13 cellular contexts compared by ENCODE assay signal in genomic region chr3:52226229-52226817, GRCh38. TPM values are rescaled to one million over a fixed set of nuclear protein-coding genes. Genes with fewer than 3 reads are reported as not detected.
A peak's percentile ranks its signal among the peaks of the same experiment; 100 is the strongest.
DNase-seq lines count a peak whose midpoint lies in the region; ATAC-seq, FAIRE-seq and TF ChIP-seq lines count a peak whose summit lies in the region.
"Had no signal": no experiment of that assay in that cellular context is flagged by ENCODE, and none has a peak within 500 bp of the region (broad histone marks: within the 10 kb centered on the region; RNA-seq: fewer than 3 reads in every experiment).

No MANE protein-coding gene starts in this region.

- H3K36me3 ChIP-seq in Caco-2 (ENCODE audit: control insufficient read depth, insufficient read depth, low read length) (peaks cover 2% of the 10 kb centered on the region; the same call in 1 of the 2 replicates), H1 (ENCODE audit: control insufficient read depth in 2 of 4, insufficient read depth in 4 of 4, low read length in 3 of 4) (peaks cover 5 to 17% (median 11%) of the 10 kb centered on the region in 4 experiments; a peak in 5 of 8 replicates), kidney (ENCODE audit: control insufficient read depth in 1 of 2, insufficient read depth in 2 of 2, low read length in 2 of 2) (peaks cover 14 to 19% of the 10 kb centered on the region in 2 donors)
- H3K36me3 ChIP-seq: SJCRH30, uterus had no signal

- peaks cover 6 to 8% of the 10 kb centered on the region in 2 experiments for H4K20me1 ChIP-seq in H1 (replicated peaks in 1 of 2; ENCODE audit: control insufficient read depth in 1 of 2, insufficient read depth in 2 of 2, low read length in 2 of 2)

- H3K4me2 ChIP-seq in H1 (ENCODE audit: insufficient read depth in 1 of 2, low read depth in 2 of 2, low read length in 2 of 2) = no peak overlapping the region

- H3K18ac ChIP-seq in H1 (ENCODE audit: extremely low read depth, low read length) = no peak overlapping the region

- H2BK15ac ChIP-seq in H1 (ENCODE audit: low read length) = no peak overlapping the region

- intact Hi-C loops in Caco-2 (cut with micrococcal nuclease; ENCODE audit: unreplicated experiment) (no loop called here), kidney (cut with DNase I) (loop anchor here (10.0 kb wide), 1 partner anchor 118 kb away; no protein-coding TSS in a partner anchor)

- H3K9me3 Mint-ChIP-seq in Caco-2 (ENCODE audit: unreplicated experiment) = no peaks in the 10 kb centered on the region
- H3K9me3 Mint-ChIP-seq: nephron had no signal

- peak overlapping the region; percentile 75 for H4K8ac ChIP-seq in H1 (ENCODE audit: extremely low read depth, insufficient read depth, low read length)

- H2BK5ac ChIP-seq in H1 (ENCODE audit: low read depth, low read length) = no peak overlapping the region

- BruUV-seq in Caco-2 (replicated peaks; lab: Mats Ljungman, UMichigan) = no TSS peak

- no peaks in the 10 kb centered on the region for H3K23me2 ChIP-seq in H1 (ENCODE audit: low read depth, low read length)

- no peak overlapping the region for H3K27ac ChIP-seq in H1 (ENCODE audit: low read depth, low read length)
- no peak overlapping the region for H3K27ac ChIP-seq in kidney (ENCODE audit: low read depth in 2 of 2, low read length in 2 of 2)
- H3K27ac ChIP-seq: SJCRH30, uterus had no signal

- no peak for TF ChIP-seq EP300 in H1 (IDR thresholded peaks at IDR 0.05; ENCODE audit: borderline replicate concordance in 1 of 2, low read depth in 2 of 2, low read length in 2 of 2)

- H3K23ac ChIP-seq in H1 (ENCODE audit: insufficient read length) = no peak overlapping the region

- H3K4me1 ChIP-seq in Caco-2 (peaks cover 4% of the 10 kb centered on the region; the same call in 1 of the 2 replicates), H1 (replicated peaks in 1 of 4; ENCODE audit: control insufficient read depth in 3 of 4, insufficient read depth in 4 of 4, low read length in 3 of 4) (peaks cover 0 to 4% (median 2%) of the 10 kb centered on the region in 4 experiments; a peak in 5 of 7 replicates), kidney (ENCODE audit: control insufficient read depth in 1 of 2, insufficient read depth in 1 of 2, low read depth in 1 of 2, low read length in 2 of 2) (no peaks in the 10 kb centered on the region)
- H3K4me1 ChIP-seq: uterus had no signal

- no peak overlapping the region for H4K5ac ChIP-seq in H1 (ENCODE audit: insufficient read length, low read depth, low read length)

- no peak overlapping the region for H3K14ac ChIP-seq in H1 (ENCODE audit: insufficient read length)

- FAIRE-seq in H1 (lab: Jason Lieb, UNC) = no peak
- no peak for FAIRE-seq in kidney (lab: Jason Lieb, UNC)

- H3K27me3 ChIP-seq in Caco-2 (replicated peaks; ENCODE audit: control insufficient read depth, insufficient read depth, low read length) = no peaks in the 10 kb centered on the region
- H3K27me3 ChIP-seq in H1 (replicated peaks in 1 of 4; ENCODE audit: control insufficient read depth in 3 of 4, extremely low read depth in 1 of 4, insufficient read depth in 3 of 4, low read length in 3 of 4) = no peaks in the 10 kb centered on the region
- H3K27me3 ChIP-seq: SJCRH30, uterus had no signal

- no peaks in the 10 kb centered on the region for H3K79me2 ChIP-seq in H1 (ENCODE audit: control insufficient read depth in 1 of 2, insufficient read depth in 2 of 2, low read length in 2 of 2)

- H3K4me3 ChIP-seq in Caco-2 (ENCODE audit: low read depth, low read length) (no peak overlapping the region), H1 (ENCODE audit: extremely low read depth in 1 of 4, insufficient read depth in 2 of 4, low read depth in 3 of 4, low read length in 4 of 4) (no peak overlapping the region), kidney (ENCODE audit: low read length in 2 of 2) (no peak overlapping the region)
- H3K4me3 ChIP-seq: SJCRH30, uterus had no signal

- H3K9me3 ChIP-seq in Caco-2 (no peaks in the 10 kb centered on the region), H1 (ENCODE audit: insufficient read depth in 2 of 2, low read depth in 1 of 2, low read length in 1 of 2) (no peaks in the 10 kb centered on the region), kidney (ENCODE audit: control insufficient read depth in 1 of 2, low read length in 2 of 2) (no peaks in the 10 kb centered on the region)
- H3K9me3 ChIP-seq: SJCRH30, uterus had no signal

- no peaks in the 10 kb centered on the region; the same call in 1 of the 2 replicates for H3K79me1 ChIP-seq in H1 (ENCODE audit: low read depth, low read length)

- no peak for TF ChIP-seq POLR2A in H1 (IDR thresholded peaks at IDR 0.05; ENCODE audit: control extremely low read depth in 1 of 2, low read depth in 2 of 2, low read length in 2 of 2)

- no peak overlapping the region for H2AFZ ChIP-seq in H1 (ENCODE audit: low read length)

- H2BK20ac ChIP-seq in H1 (ENCODE audit: low read length) = no peak overlapping the region

- H3K27me3 Mint-ChIP-seq in Caco-2 (ENCODE audit: insufficient read depth, unreplicated experiment) = no peaks in the 10 kb centered on the region

- no peak for TF ChIP-seq CTCF in Caco-2 (IDR thresholded peaks at IDR 0.05; ENCODE audit: insufficient read depth in 1 of 2, low read depth in 1 of 2, low read length in 1 of 2, severe bottlenecking in 1 of 2, unreplicated experiment in 1 of 2)
- no peak for TF ChIP-seq CTCF in H1 (IDR thresholded peaks at IDR 0.05; ENCODE audit: control extremely low read depth in 1 of 3, insufficient read depth in 1 of 3, low read depth in 1 of 3, low read length in 3 of 3)
- TF ChIP-seq CTCF in kidney (IDR thresholded peaks at IDR 0.05; ENCODE audit: borderline replicate concordance, extremely low read depth, insufficient read depth) = no peak

- no peak overlapping the region for H4K91ac ChIP-seq in H1 (replicated peaks; ENCODE audit: insufficient read length, low read length)

- DNase-seq in Caco-2 (no peak), NAMALWA (ENCODE audit: low spot score) (peak; percentile 62), H1 (ENCODE audit: low read depth in 1 of 2, low spot score in 2 of 2) (no peak), kidney (no peak), NCI-H1930 (lab: John Stamatoyannopoulos, UW) (no peak)
- DNase-seq: dermis blood vessel endothelial cell, EL, SJCRH30, uterus had no signal

- no peak overlapping the region for H3K4ac ChIP-seq in H1 (replicated peaks; ENCODE audit: insufficient read length, low read depth, low read length)

- H2AK5ac ChIP-seq in H1 (ENCODE audit: low read depth, low read length) = no peak overlapping the region

- CTCF ChIA-PET in Caco-2 (lab: Charles Lee) = no interaction called here
- CTCF ChIA-PET in H1 (lab: Charles Lee; ENCODE audit: partially characterized antibody) = interaction anchor here (0.7 to 20.4 kb wide), 12 partner anchors 9 to 219 kb away, joined by 3 to 336 read pairs (median 4); partner anchors contain the start of genes SEMA3G and TWF2

- H3K9ac ChIP-seq in H1 (replicated peaks in 1 of 4; ENCODE audit: extremely low read depth in 1 of 4, low read depth in 3 of 4, low read length in 3 of 4) (no peak overlapping the region), kidney (ENCODE audit: low read length in 2 of 2) (no peak overlapping the region)

- H3K4me3 Mint-ChIP-seq in Caco-2 (ENCODE audit: unreplicated experiment) = no peak overlapping the region
- H3K4me3 Mint-ChIP-seq: nephron had no signal

- H3K27ac Mint-ChIP-seq in Caco-2 (ENCODE audit: unreplicated experiment) = peak overlapping the region; percentile 12
- H3K27ac Mint-ChIP-seq: nephron had no signal

- H2BK120ac ChIP-seq in H1 (replicated peaks; ENCODE audit: low read depth, low read length) = no peak overlapping the region

- POLR2A ChIA-PET in Caco-2 (lab: Charles Lee) = no interaction called here
- POLR2A ChIA-PET in H1 (lab: Charles Lee; ENCODE audit: partially characterized antibody) = interaction anchor here (1.2 to 1.7 kb wide), 4 partner anchors 10 to 232 kb away, joined by 4 to 5 read pairs (median 4); partner anchors contain the start of gene TWF2

- 72% methylated on average over 5 of the region's 5 CpGs; no CpG with 5 or more reads in 1 of the 2 experiments for WGBS in H1 (ENCODE audit: extremely low coverage in 1 of 2, insufficient coverage in 1 of 2, insufficient read length in 1 of 2, insufficient replicate concordance in 2 of 2, low coverage in 1 of 2, low lambda C conversion rate in 2 of 2, missing lambda C conversion rate in 1 of 2), 2 experiments

- ATAC-seq in GM19324 (IDR thresholded peaks at IDR 0.05; ENCODE audit: low FRiP score, unreplicated experiment) (peak; percentile 3), GM19463 (IDR thresholded peaks at IDR 0.05; ENCODE audit: unreplicated experiment) (no peak), GM19397 (IDR thresholded peaks at IDR 0.05; ENCODE audit: unreplicated experiment) (no peak)

- no peaks in the 10 kb centered on the region for H3K4me1 Mint-ChIP-seq in Caco-2 (ENCODE audit: low read depth, unreplicated experiment)
- H3K4me1 Mint-ChIP-seq: nephron had no signal

- no peak for TF ChIP-seq RAD21 in H1 (IDR thresholded peaks at IDR 0.05 in 1 of 2, conservative IDR thresholded peaks at IDR 0.05 in 1 of 2; ENCODE audit: low read depth in 2 of 2, low read length in 2 of 2)

- H3K56ac ChIP-seq in H1 (replicated peaks; ENCODE audit: insufficient read length, low read depth, low read length) = no peak overlapping the region

- peaks cover 8% of the 10 kb centered on the region for H3K36me3 Mint-ChIP-seq in Caco-2 (ENCODE audit: insufficient read depth, unreplicated experiment)

- H2BK12ac ChIP-seq in H1 (ENCODE audit: low read depth, low read length) = no peak overlapping the region

RNA-seq across cellular contexts. Expression of gene TLR9, which starts 0.9 kb away (rescaled TPM):
- not detected in 2 replicates for total RNA-seq in Caco-2 (2022)
- not detected in 2 replicates for total RNA-seq in H1 (2021; fragmentation: NEBNext Ultra II Directional; extraction: Animal tissue kit (Norgen Biotek cat#: 25700))
- polyA plus RNA-seq in H1 (2011; rRNA removed) = 0.05 and 0.06 TPM in 2 replicates
- polyA plus RNA-seq in H1 (2011; cell fraction: cytosol; rRNA removed) = not detected
- not detected for polyA plus RNA-seq in H1 (2011; cell fraction: nucleus; rRNA removed)
- 0.08 to 0.11 TPM in 2 of 4 replicates, not detected in the others for polyA plus RNA-seq in H1 (2012, experiment 1 of 2)
- polyA plus RNA-seq in H1 (2012, experiment 2 of 2) = not detected
- not detected for polyA plus RNA-seq in H1 (2013, experiment 1 of 2)
- polyA plus RNA-seq in H1 (2013, experiment 2 of 2) = not detected
- 0.06 TPM in 1 of 2 replicates, not detected in the other for polyA minus RNA-seq in H1 (2011; rRNA and poly(A)+ RNA removed)
- not detected for polyA minus RNA-seq in H1 (2011; cell fraction: cytosol; rRNA and poly(A)+ RNA removed)
- not detected for polyA minus RNA-seq in H1 (2011; cell fraction: nucleus; rRNA and poly(A)+ RNA removed)
- total RNA-seq in kidney = 0.94 TPM
- not detected for polyA plus RNA-seq in kidney (ENCODE audit: insufficient read depth, low read depth, low replicate concordance)
- total RNA-seq: SJCRH30 had no signal

RNA-seq across cellular contexts. Expression of gene TWF2, which starts 12.6 kb away (rescaled TPM):
- 29.9 and 30.5 TPM in 2 replicates for total RNA-seq in Caco-2 (2022)
- 62.6 and 65.2 TPM in 2 replicates for total RNA-seq in H1 (2021; fragmentation: NEBNext Ultra II Directional; extraction: Animal tissue kit (Norgen Biotek cat#: 25700))
- polyA plus RNA-seq in H1 (2011; rRNA removed) = 90.4 and 135 TPM in 2 replicates
- polyA plus RNA-seq in H1 (2011; cell fraction: cytosol; rRNA removed) = 119 TPM
- polyA plus RNA-seq in H1 (2011; cell fraction: nucleus; rRNA removed) = 109 TPM
- polyA plus RNA-seq in H1 (2012, experiment 1 of 2) = 54.0 to 76.2 TPM (median 70.9 TPM) in 4 replicates
- polyA plus RNA-seq in H1 (2012, experiment 2 of 2) = 80.6 TPM
- polyA plus RNA-seq in H1 (2013, experiment 1 of 2) = 44.5 TPM
- polyA plus RNA-seq in H1 (2013, experiment 2 of 2) = 43.3 TPM
- 48.4 and 59.6 TPM in 2 replicates for polyA minus RNA-seq in H1 (2011; rRNA and poly(A)+ RNA removed)
- polyA minus RNA-seq in H1 (2011; cell fraction: cytosol; rRNA and poly(A)+ RNA removed) = 55.5 TPM
- polyA minus RNA-seq in H1 (2011; cell fraction: nucleus; rRNA and poly(A)+ RNA removed) = 25.6 TPM
- total RNA-seq in kidney = 59.9 TPM
- 44.0 TPM for polyA plus RNA-seq in kidney (ENCODE audit: insufficient read depth, low read depth, low replicate concordance)

RNA-seq across cellular contexts. Expression of gene PPM1M, which starts 19.2 kb away (rescaled TPM):
- total RNA-seq in Caco-2 (2022) (6.7 and 8.3 TPM in 2 replicates), kidney (32.5 TPM)
- 5.2 and 5.4 TPM in 2 replicates for total RNA-seq in H1 (2021; fragmentation: NEBNext Ultra II Directional; extraction: Animal tissue kit (Norgen Biotek cat#: 25700))
- polyA plus RNA-seq in H1 (2011; rRNA removed) (5.1 and 6.3 TPM in 2 replicates), kidney (ENCODE audit: insufficient read depth, low read depth, low replicate concordance) (23.2 TPM)
- polyA plus RNA-seq in H1 (2011; cell fraction: cytosol; rRNA removed) = 6.3 TPM
- polyA plus RNA-seq in H1 (2011; cell fraction: nucleus; rRNA removed) = 15.4 TPM
- 4.8 to 6.4 TPM (median 5.3 TPM) in 4 replicates for polyA plus RNA-seq in H1 (2012, experiment 1 of 2)
- 5.8 TPM for polyA plus RNA-seq in H1 (2012, experiment 2 of 2)
- 2.7 TPM for polyA plus RNA-seq in H1 (2013, experiment 1 of 2)
- polyA plus RNA-seq in H1 (2013, experiment 2 of 2) = 3.0 TPM
- 7.5 and 11.2 TPM in 2 replicates for polyA minus RNA-seq in H1 (2011; rRNA and poly(A)+ RNA removed)
- polyA minus RNA-seq in H1 (2011; cell fraction: cytosol; rRNA and poly(A)+ RNA removed) = 5.2 TPM
- polyA minus RNA-seq in H1 (2011; cell fraction: nucleus; rRNA and poly(A)+ RNA removed) = 2.0 TPM

RNA-seq across cellular contexts. Expression of gene ALAS1, which starts 28.4 kb away (rescaled TPM):
- total RNA-seq in Caco-2 (2022) (53.1 and 60.0 TPM in 2 replicates), kidney (42.8 TPM)
- total RNA-seq in H1 (2021; fragmentation: NEBNext Ultra II Directional; extraction: Animal tissue kit (Norgen Biotek cat#: 25700)) = 45.2 and 45.9 TPM in 2 replicates
- polyA plus RNA-seq in H1 (2011; rRNA removed) (84.4 and 87.7 TPM in 2 replicates), kidney (ENCODE audit: insufficient read depth, low read depth, low replicate concordance) (77.2 TPM)
- polyA plus RNA-seq in H1 (2011; cell fraction: cytosol; rRNA removed) = 64.0 TPM
- 66.4 TPM for polyA plus RNA-seq in H1 (2011; cell fraction: nucleus; rRNA removed)
- polyA plus RNA-seq in H1 (2012, experiment 1 of 2) = 57.7 to 63.5 TPM (median 60.7 TPM) in 4 replicates
- 49.0 TPM for polyA plus RNA-seq in H1 (2012, experiment 2 of 2)
- polyA plus RNA-seq in H1 (2013, experiment 1 of 2) = 34.1 TPM
- polyA plus RNA-seq in H1 (2013, experiment 2 of 2) = 31.3 TPM
- polyA minus RNA-seq in H1 (2011; rRNA and poly(A)+ RNA removed) = 57.3 and 64.7 TPM in 2 replicates
- 30.9 TPM for polyA minus RNA-seq in H1 (2011; cell fraction: cytosol; rRNA and poly(A)+ RNA removed)
- 24.2 TPM for polyA minus RNA-seq in H1 (2011; cell fraction: nucleus; rRNA and poly(A)+ RNA removed)

RNA-seq across cellular contexts. Expression of gene WDR82, which starts 52.1 kb away (rescaled TPM):
- total RNA-seq in Caco-2 (2022) (67.1 and 68.7 TPM in 2 replicates), kidney (75.8 TPM)
- total RNA-seq in H1 (2021; fragmentation: NEBNext Ultra II Directional; extraction: Animal tissue kit (Norgen Biotek cat#: 25700)) = 77.2 and 82.7 TPM in 2 replicates
- polyA plus RNA-seq in H1 (2011; rRNA removed) (25.8 and 33.5 TPM in 2 replicates), kidney (ENCODE audit: insufficient read depth, low read depth, low replicate concordance) (20.9 TPM)
- polyA plus RNA-seq in H1 (2011; cell fraction: cytosol; rRNA removed) = 39.1 TPM
- polyA plus RNA-seq in H1 (2011; cell fraction: nucleus; rRNA removed) = 15.2 TPM
- polyA plus RNA-seq in H1 (2012, experiment 1 of 2) = 51.4 to 74.4 TPM (median 59.0 TPM) in 4 replicates
- polyA plus RNA-seq in H1 (2012, experiment 2 of 2) = 15.1 TPM
- polyA plus RNA-seq in H1 (2013, experiment 1 of 2) = 26.5 TPM
- 26.3 TPM for polyA plus RNA-seq in H1 (2013, experiment 2 of 2)
- polyA minus RNA-seq in H1 (2011; rRNA and poly(A)+ RNA removed) = 75.6 and 86.5 TPM in 2 replicates
- 38.2 TPM for polyA minus RNA-seq in H1 (2011; cell fraction: cytosol; rRNA and poly(A)+ RNA removed)
- 25.1 TPM for polyA minus RNA-seq in H1 (2011; cell fraction: nucleus; rRNA and poly(A)+ RNA removed)
